ENCODE assay signal across 8 cellular contexts in genomic region chr3:114418107-114418506, GRCh38.
A peak's percentile ranks its signal among the peaks of the same experiment; 100 is the strongest.
DNase-seq lines count a peak whose midpoint lies in the region; ATAC-seq lines count a peak whose summit lies in the region.
"Had no signal": no experiment of that assay in that cellular context is flagged by ENCODE, and none has a peak within 500 bp of the region (broad histone marks: within the 10 kb centered on the region; RNA-seq: fewer than 3 reads in every experiment).

No MANE protein-coding gene starts in this region.

- no peaks in the 10 kb centered on the region for H3K27me3 ChIP-seq in rectal smooth muscle tissue (ENCODE audit: control insufficient read depth, insufficient read depth, low read length)
- H3K27me3 ChIP-seq: transverse colon had no signal

- ATAC-seq in GM19023 (IDR thresholded peaks at IDR 0.05; ENCODE audit: unreplicated experiment) (peak; percentile 81), GM21737 (IDR thresholded peaks at IDR 0.05; ENCODE audit: unreplicated experiment) (peak; percentile 78), HG03460 (IDR thresholded peaks at IDR 0.05; ENCODE audit: unreplicated experiment) (peak; percentile 73)

- H3K4me3 ChIP-seq in rectal smooth muscle tissue (ENCODE audit: low read length), result no peak overlapping the region
- H3K4me3 ChIP-seq: transverse colon had no signal

- H3K4me1 ChIP-seq in rectal smooth muscle tissue (ENCODE audit: control insufficient read depth, insufficient read depth, low read length), result peaks cover 23% of the 10 kb centered on the region

- H3K36me3 ChIP-seq in rectal smooth muscle tissue (ENCODE audit: control insufficient read depth, insufficient read depth, low read length), result no peaks in the 10 kb centered on the region
- H3K36me3 ChIP-seq: transverse colon had no signal

- H3K27ac ChIP-seq in rectal smooth muscle tissue (ENCODE audit: low read depth, low read length), result peak overlapping the region; percentile 14

- H3K9ac ChIP-seq in rectal smooth muscle tissue (ENCODE audit: low read length), result no peak overlapping the region

- DNase-seq in SK-N-DZ (ENCODE audit: low spot score) (no peak), NCI-H2081 (lab: John Stamatoyannopoulos, UW) (no peak)
- no peak for DNase-seq in stimulated activated naive CD4-positive, alpha-beta T cell (lab: John Stamatoyannopoulos, UW)
- DNase-seq: transverse colon had no signal
